Comparison of ENCODE assay signal across 7 cellular contexts in the genomic region with DNA sequence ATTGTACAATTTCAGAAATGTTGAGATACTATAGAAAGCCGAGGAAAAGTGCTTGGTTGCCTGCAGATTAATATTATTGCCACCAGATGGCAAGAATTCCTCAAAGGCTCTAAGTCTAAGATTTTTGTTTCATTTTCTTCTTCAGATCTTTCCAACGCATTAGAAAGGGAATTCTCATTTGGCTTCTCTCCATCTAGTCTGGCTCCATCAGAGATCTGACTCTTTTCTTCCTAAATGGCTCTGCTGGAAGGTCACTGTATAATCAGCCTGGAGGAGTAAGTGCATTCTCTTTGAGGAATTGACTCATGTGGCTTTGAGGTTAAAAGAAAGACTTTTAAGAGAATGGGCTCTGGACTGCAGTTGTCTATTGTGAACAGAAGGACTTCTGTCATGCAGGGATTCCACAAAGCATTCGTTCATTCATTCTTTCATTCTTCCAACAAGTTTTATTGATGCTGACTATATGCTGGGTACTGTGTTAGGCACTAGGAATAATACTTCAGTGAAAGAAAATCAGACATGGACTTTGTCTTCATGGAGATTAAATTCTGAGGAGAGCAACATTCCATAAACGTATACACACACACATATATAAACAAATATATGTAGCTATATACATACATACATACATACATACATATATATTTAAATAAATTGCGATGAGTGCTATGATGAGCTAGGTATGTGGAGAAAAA. TPM values are rescaled to one million over a fixed set of nuclear protein-coding genes. Genes with fewer than 3 reads are reported as not detected.
A peak's percentile ranks its signal among the peaks of the same experiment; 100 is the strongest.
DNase-seq lines count a peak whose midpoint lies in the region; ATAC-seq lines count a peak whose summit lies in the region.

No MANE protein-coding gene starts in this region.

- H3K9me3 Mint-ChIP-seq in activated CD8-positive, alpha-beta T cell treated with anti-CD3 and anti-CD28 coated beads, Interleukin-2, amount 10 ng/mL, durations not matched to agents 7 days and 5 days (ENCODE audit: insufficient read depth): no peaks in the 10 kb centered on the region
- H3K9me3 Mint-ChIP-seq in activated CD4-positive, alpha-beta memory T cell treated with anti-CD3 and anti-CD28 coated beads, Interleukin-2, amount 10 ng/mL, durations not matched to agents 7 days and 5 days: no peaks in the 10 kb centered on the region

- H3K36me3 Mint-ChIP-seq in activated CD8-positive, alpha-beta T cell treated with anti-CD3 and anti-CD28 coated beads, Interleukin-2, amount 10 ng/mL, durations not matched to agents 7 days and 5 days (ENCODE audit: low read depth): no peaks in the 10 kb centered on the region
- no peaks in the 10 kb centered on the region for H3K36me3 Mint-ChIP-seq in activated CD4-positive, alpha-beta memory T cell treated with anti-CD3 and anti-CD28 coated beads, Interleukin-2, amount 10 ng/mL, durations not matched to agents 7 days and 5 days (ENCODE audit: low read depth)

- peak; percentile 66 for DNase-seq in ELR (ENCODE audit: low read depth)
- peak; percentile 58 for DNase-seq in HT1080 (ENCODE audit: low read depth)
- DNase-seq in activated CD8-positive, alpha-beta T cell treated with anti-CD3 and anti-CD28 coated beads, Interleukin-2, amount 10 ng/mL, durations not matched to agents 7 days and 5 days: no peak
- peak; percentile 63 for DNase-seq in globus pallidus (ENCODE audit: low spot score)
- DNase-seq in renal cortical epithelial cell (ENCODE audit: low read depth): peak; percentile 70
- no peak for DNase-seq in NCI-H128 (lab: John Stamatoyannopoulos, UW; ENCODE audit: unreplicated experiment)
- DNase-seq in activated CD4-positive, alpha-beta memory T cell treated with anti-CD3 and anti-CD28 coated beads, Interleukin-2, amount 10 ng/mL, durations not matched to agents 7 days and 5 days: no peak

- POLR2A ChIA-PET in activated CD8-positive, alpha-beta T cell treated with anti-CD3 and anti-CD28 coated beads, Interleukin-2, amount 10 ng/mL, durations not matched to agents 7 days and 5 days (lab: Charles Lee): no interaction called here
- POLR2A ChIA-PET in activated CD4-positive, alpha-beta memory T cell treated with anti-CD3 and anti-CD28 coated beads, Interleukin-2, amount 10 ng/mL, durations not matched to agents 7 days and 5 days (lab: Charles Lee): no interaction called here

- peak overlapping the region; percentile 58 for H3K4me3 Mint-ChIP-seq in activated CD8-positive, alpha-beta T cell treated with anti-CD3 and anti-CD28 coated beads, Interleukin-2, amount 10 ng/mL, durations not matched to agents 7 days and 5 days
- H3K4me3 Mint-ChIP-seq in activated CD4-positive, alpha-beta memory T cell treated with anti-CD3 and anti-CD28 coated beads, Interleukin-2, amount 10 ng/mL, durations not matched to agents 7 days and 5 days: no peak overlapping the region

- H3K4me1 Mint-ChIP-seq in activated CD8-positive, alpha-beta T cell treated with anti-CD3 and anti-CD28 coated beads, Interleukin-2, amount 10 ng/mL, durations not matched to agents 7 days and 5 days (ENCODE audit: low read depth): peaks cover 11% of the 10 kb centered on the region
- H3K4me1 Mint-ChIP-seq in activated CD4-positive, alpha-beta memory T cell treated with anti-CD3 and anti-CD28 coated beads, Interleukin-2, amount 10 ng/mL, durations not matched to agents 7 days and 5 days: peaks cover 8% of the 10 kb centered on the region

- CTCF ChIA-PET in activated CD8-positive, alpha-beta T cell treated with anti-CD3 and anti-CD28 coated beads, Interleukin-2, amount 10 ng/mL, durations not matched to agents 7 days and 5 days (lab: Charles Lee): interaction anchor here (0.5 to 1.5 kb wide), 3 partner anchors 57 to 151 kb away, joined by 3 read pairs; no protein-coding TSS in a partner anchor
- CTCF ChIA-PET in activated CD4-positive, alpha-beta memory T cell treated with anti-CD3 and anti-CD28 coated beads, Interleukin-2, amount 10 ng/mL, durations not matched to agents 7 days and 5 days (lab: Charles Lee): no interaction called here

- no peak overlapping the region for H3K27ac Mint-ChIP-seq in activated CD8-positive, alpha-beta T cell treated with anti-CD3 and anti-CD28 coated beads, Interleukin-2, amount 10 ng/mL, durations not matched to agents 7 days and 5 days
- no peak overlapping the region for H3K27ac Mint-ChIP-seq in activated CD4-positive, alpha-beta memory T cell treated with anti-CD3 and anti-CD28 coated beads, Interleukin-2, amount 10 ng/mL, durations not matched to agents 7 days and 5 days

- peak; percentile 36 for ATAC-seq in activated CD8-positive, alpha-beta T cell treated with anti-CD3 and anti-CD28 coated beads, Interleukin-2, amount 10 ng/mL, durations not matched to agents 7 days and 5 days

- peaks cover 28% of the 10 kb centered on the region for H3K27me3 Mint-ChIP-seq in activated CD8-positive, alpha-beta T cell treated with anti-CD3 and anti-CD28 coated beads, Interleukin-2, amount 10 ng/mL, durations not matched to agents 7 days and 5 days (ENCODE audit: low read depth)
- H3K27me3 Mint-ChIP-seq in activated CD4-positive, alpha-beta memory T cell treated with anti-CD3 and anti-CD28 coated beads, Interleukin-2, amount 10 ng/mL, durations not matched to agents 7 days and 5 days: peaks cover 24% of the 10 kb centered on the region

RNA-seq across cellular contexts. Expression of gene SLC28A2, which starts 55.3 kb away (rescaled TPM):
- 0.08 TPM in 1 of 2 replicates, not detected in the other for total RNA-seq in HT1080 (2014; rRNA removed; shearing (Covaris generic))
- not detected in 2 replicates for polyA plus RNA-seq in HT1080 (2015; cell fraction: cytosol; rRNA removed)
- not detected in 2 replicates for polyA plus RNA-seq in HT1080 (2015; cell fraction: nucleus; rRNA removed)
- total RNA-seq in activated CD8-positive, alpha-beta T cell treated with anti-CD3 and anti-CD28 coated beads, Interleukin-2, amount 10 ng/mL, durations not matched to agents 7 days and 5 days: not detected
- not detected in 2 replicates for total RNA-seq in renal cortical epithelial cell
- not detected for total RNA-seq in activated CD4-positive, alpha-beta memory T cell treated with anti-CD3 and anti-CD28 coated beads, Interleukin-2, amount 10 ng/mL, durations not matched to agents 7 days and 5 days

Comparison
In these comparisons a context has a peak if more than half of its experiments do, and no peak if none do; other contexts are left out.
1. DNase-seq: peak in ELR (single experiment), HT1080 (single experiment), globus pallidus (single experiment) and renal cortical epithelial cell (single experiment); none in activated CD8-positive, alpha-beta T cell treated with anti-CD3 and anti-CD28 coated beads, Interleukin-2, amount 10 ng/mL, durations not matched to agents 7 days and 5 days (single experiment), NCI-H128 (single experiment) and activated CD4-positive, alpha-beta memory T cell treated with anti-CD3 and anti-CD28 coated beads, Interleukin-2, amount 10 ng/mL, durations not matched to agents 7 days and 5 days (single experiment).